Comparison of ENCODE assay signal across 21 cellular contexts in genomic region chr3:106305127-106305526, GRCh38.
"Had no signal": no experiment of that assay in that cellular context is flagged by ENCODE, and none has a peak within 500 bp of the region (broad histone marks: within the 10 kb centered on the region; RNA-seq: fewer than 3 reads in every experiment).

No MANE protein-coding gene starts in this region.

- H3K4me3 ChIP-seq: body of pancreas, colonic mucosa, gastrocnemius medialis, left ventricle myocardium inferior, neural progenitor cell, testis, uterus had no signal

- H3K36me3 Mint-ChIP-seq: activated CD4-positive, alpha-beta memory T cell treated with anti-CD3 and anti-CD28 coated beads for 36 hours; activated naive CD4-positive, alpha-beta T cell treated with anti-CD3 and anti-CD28 coated beads, Interleukin-2, amount 10 ng/mL, durations not matched to agents 7 days and 5 days; mesothelial cell of epicardium; naive thymus-derived CD8-positive, alpha-beta T cell; neural progenitor cell; stimulated activated naive B cell treated with anti-CD40 and anti-IgM and Interleukin-4, amounts not matched to agents 10 μg/mL and 1 μg/mL and 100 μg/mL, for 72 hours had no signal

- H3K27me3 ChIP-seq: body of pancreas, colonic mucosa, gastrocnemius medialis, neural progenitor cell, testis, uterus had no signal

- DNase-seq: activated CD4-positive, alpha-beta memory T cell treated with anti-CD3 and anti-CD28 coated beads for 36 hours; activated CD4-positive, alpha-beta T cell treated with anti-CD3 and anti-CD28 coated beads for 48 hours; activated effector memory CD4-positive, alpha-beta T cell treated with anti-CD3 and anti-CD28 coated beads, Interleukin-2, amount 50 U/mL, for 16 hours; activated naive CD4-positive, alpha-beta T cell treated with anti-CD3 and anti-CD28 coated beads, Interleukin-2, amount 10 ng/mL, durations not matched to agents 7 days and 5 days; body of pancreas; central memory CD4-positive, alpha-beta T cell; colonic mucosa; gastrocnemius medialis; hippocampal formation; left ventricle myocardium inferior; mammary epithelial cell; naive thymus-derived CD8-positive, alpha-beta T cell; posterior cingulate gyrus; stimulated activated CD4-positive, alpha-beta T cell treated with anti-CD3 and anti-CD28 coated beads, Interleukin-2, amount 100 ng/mL, for 48 hours; stimulated activated CD8-positive, alpha-beta memory T cell treated with anti-CD3 and anti-CD28 coated beads, Interleukin-4, amount 100 ng/mL, for 48 hours; stimulated activated naive B cell treated with anti-CD40 and anti-IgM and Interleukin-4, amounts not matched to agents 10 μg/mL and 1 μg/mL and 100 μg/mL, for 72 hours; T-helper 17 cell; testis; uterus had no signal

- H3K4me3 Mint-ChIP-seq: activated CD4-positive, alpha-beta memory T cell treated with anti-CD3 and anti-CD28 coated beads for 36 hours; activated naive CD4-positive, alpha-beta T cell treated with anti-CD3 and anti-CD28 coated beads, Interleukin-2, amount 10 ng/mL, durations not matched to agents 7 days and 5 days; mesothelial cell of epicardium; naive thymus-derived CD8-positive, alpha-beta T cell; neural progenitor cell; stimulated activated naive B cell treated with anti-CD40 and anti-IgM and Interleukin-4, amounts not matched to agents 10 μg/mL and 1 μg/mL and 100 μg/mL, for 72 hours; T-helper 17 cell had no signal

- H3K27ac ChIP-seq: body of pancreas, colonic mucosa, gastrocnemius medialis, left ventricle myocardium inferior, neural progenitor cell, testis, uterus had no signal

- H3K9me3 Mint-ChIP-seq: activated CD4-positive, alpha-beta memory T cell treated with anti-CD3 and anti-CD28 coated beads for 36 hours; naive thymus-derived CD8-positive, alpha-beta T cell; neural progenitor cell had no signal

- H3K27me3 Mint-ChIP-seq: activated CD4-positive, alpha-beta memory T cell treated with anti-CD3 and anti-CD28 coated beads for 36 hours; activated naive CD4-positive, alpha-beta T cell treated with anti-CD3 and anti-CD28 coated beads, Interleukin-2, amount 10 ng/mL, durations not matched to agents 7 days and 5 days; naive thymus-derived CD8-positive, alpha-beta T cell; stimulated activated naive B cell treated with anti-CD40 and anti-IgM and Interleukin-4, amounts not matched to agents 10 μg/mL and 1 μg/mL and 100 μg/mL, for 72 hours; T-helper 17 cell had no signal

- H3K9me3 ChIP-seq: body of pancreas, colonic mucosa, gastrocnemius medialis, left ventricle myocardium inferior, testis, uterus had no signal

- H3K4me2 ChIP-seq: neural progenitor cell had no signal

- H3K9ac ChIP-seq: neural progenitor cell had no signal

- H2AFZ ChIP-seq: neural progenitor cell had no signal

- H3K4me1 ChIP-seq: body of pancreas, colonic mucosa, gastrocnemius medialis, left ventricle myocardium inferior, testis, uterus had no signal

- H3K36me3 ChIP-seq: colonic mucosa, gastrocnemius medialis, left ventricle myocardium inferior, neural progenitor cell, uterus had no signal

- ATAC-seq: body of pancreas; gastrocnemius medialis; naive thymus-derived CD8-positive, alpha-beta T cell; stimulated activated naive B cell treated with anti-CD40 and anti-IgM and Interleukin-4, amounts not matched to agents 10 μg/mL and 1 μg/mL and 100 μg/mL, for 72 hours; T-helper 17 cell had no signal
